Comparison of ENCODE assay signal across 17 cellular contexts in the genomic region with DNA sequence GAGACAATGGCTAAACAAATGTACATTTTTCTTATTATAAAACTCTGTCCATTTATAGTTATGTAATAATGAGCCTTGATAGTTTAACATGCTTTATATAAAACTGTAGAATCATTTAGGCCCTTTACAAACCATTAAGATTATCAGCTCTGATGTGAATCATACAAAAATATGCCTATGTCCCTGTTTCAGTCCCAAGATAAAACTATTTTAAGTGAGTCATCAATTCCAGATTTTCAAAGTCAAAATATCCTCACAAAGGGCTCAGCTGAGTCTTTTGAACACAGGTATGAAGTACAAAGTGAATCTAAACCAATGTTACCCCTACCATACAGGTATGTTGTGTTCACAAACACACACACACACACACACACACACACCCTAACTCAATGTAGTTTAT.
DNase-seq lines count a peak whose midpoint lies in the region; ATAC-seq, FAIRE-seq and TF ChIP-seq lines count a peak whose summit lies in the region.
"Had no signal": no experiment of that assay in that cellular context is flagged by ENCODE, and none has a peak within 500 bp of the region (broad histone marks: within the 10 kb centered on the region; RNA-seq: fewer than 3 reads in every experiment).

No MANE protein-coding gene starts in this region.

- no peak overlapping the region for H2AFZ ChIP-seq in astrocyte (ENCODE audit: low read depth, low read length)
- no peak overlapping the region for H2AFZ ChIP-seq in OCI-LY7 (ENCODE audit: low read length)
- H2AFZ ChIP-seq: neural progenitor cell had no signal

- peak overlapping the region; percentile 19; the same call in 1 of the 2 replicates for H3K27ac Mint-ChIP-seq in HFFc6
- no peak overlapping the region for H3K27ac Mint-ChIP-seq in astrocyte (ENCODE audit: unreplicated experiment)
- H3K27ac Mint-ChIP-seq: activated naive CD8-positive, alpha-beta T cell; memory B cell; neural progenitor cell had no signal

- POLR2A ChIA-PET in A549 (lab: Yijun Ruan, JAX), result no interaction called here
- POLR2A ChIA-PET in OCI-LY7 (lab: Charles Lee), result interaction anchor here (0.5 kb wide), 1 partner anchor 703 kb away, joined by 6 read pairs; no protein-coding TSS in a partner anchor

- H3K27me3 ChIP-seq in astrocyte (ENCODE audit: insufficient read depth, low read length) (no peaks in the 10 kb centered on the region), foreskin keratinocyte (no peaks in the 10 kb centered on the region)
- H3K27me3 ChIP-seq: neural progenitor cell had no signal

- no peak for TF ChIP-seq RAD21 in A549 (conservative IDR thresholded peaks at IDR 0.05 in 1 of 2, IDR thresholded peaks at IDR 0.05 in 1 of 2)

- CTCF ChIA-PET in A549 (lab: Yijun Ruan, JAX), result no interaction called here
- CTCF ChIA-PET in OCI-LY7 (lab: Charles Lee; ENCODE audit: unreplicated experiment), result no interaction called here

- peaks cover 37% of the 10 kb centered on the region for H4K20me1 ChIP-seq in astrocyte (ENCODE audit: insufficient read depth, low read length)
- no peaks in the 10 kb centered on the region for H4K20me1 ChIP-seq in OCI-LY7 (ENCODE audit: insufficient read depth, low read length)

- H3K4me1 ChIP-seq in A549 (peaks cover 20% of the 10 kb centered on the region), astrocyte (ENCODE audit: insufficient read depth, low read length) (peaks cover 3% of the 10 kb centered on the region), foreskin keratinocyte (peaks cover 11% of the 10 kb centered on the region), OCI-LY7 (ENCODE audit: insufficient read depth, low read length, poor library complexity, severe bottlenecking) (no peaks in the 10 kb centered on the region)

- TF ChIP-seq EP300 in A549 (IDR thresholded peaks at IDR 0.05), result no peak

- no peak overlapping the region for H3K27ac ChIP-seq in A549
- no peak overlapping the region for H3K27ac ChIP-seq in astrocyte (ENCODE audit: low read depth, low read length)
- no peak overlapping the region for H3K27ac ChIP-seq in foreskin keratinocyte
- no peak overlapping the region for H3K27ac ChIP-seq in OCI-LY7 (ENCODE audit: low read depth, low read length, poor library complexity, severe bottlenecking)

- H3K36me3 Mint-ChIP-seq in HFFc6 (ENCODE audit: low read depth) (peaks cover 24% of the 10 kb centered on the region), astrocyte (ENCODE audit: low read depth, unreplicated experiment) (no peaks in the 10 kb centered on the region)
- H3K36me3 Mint-ChIP-seq: memory B cell had no signal

- no peak overlapping the region for H3K9ac ChIP-seq in astrocyte (ENCODE audit: low read length)
- H3K9ac ChIP-seq: neural progenitor cell had no signal

- H3K27me3 Mint-ChIP-seq in HFFc6 (ENCODE audit: insufficient read depth) (peaks cover 1% of the 10 kb centered on the region; the same call in 1 of the 2 replicates), astrocyte (ENCODE audit: low read depth, unreplicated experiment) (no peaks in the 10 kb centered on the region)
- H3K27me3 Mint-ChIP-seq: activated naive CD8-positive, alpha-beta T cell had no signal

- H3K9me3 ChIP-seq in A549, result no peaks in the 10 kb centered on the region
- H3K9me3 ChIP-seq in astrocyte (ENCODE audit: insufficient read depth, low read depth, low read length), result no peaks in the 10 kb centered on the region
- no peaks in the 10 kb centered on the region for H3K9me3 ChIP-seq in OCI-LY7 (ENCODE audit: low read length)

- H3K9me3 Mint-ChIP-seq in HFFc6, result no peaks in the 10 kb centered on the region
- H3K9me3 Mint-ChIP-seq in astrocyte (ENCODE audit: unreplicated experiment), result no peaks in the 10 kb centered on the region
- H3K9me3 Mint-ChIP-seq: neural progenitor cell had no signal

- H3K4me2 ChIP-seq in A549, result 0 out of 3 replicates have a peak overlapping the region, but pooled peaks have one; percentile 18
- H3K4me2 ChIP-seq in astrocyte (ENCODE audit: low read length), result no peak overlapping the region
- no peak overlapping the region for H3K4me2 ChIP-seq in OCI-LY7 (ENCODE audit: low read length)

- no peaks in the 10 kb centered on the region for H3K9me2 ChIP-seq in OCI-LY7 (ENCODE audit: insufficient read depth, low read length)

- peaks cover 61% of the 10 kb centered on the region for H3K4me1 Mint-ChIP-seq in HFFc6 (ENCODE audit: low read depth)
- H3K4me1 Mint-ChIP-seq in astrocyte (ENCODE audit: low read depth, unreplicated experiment), result peaks cover 41% of the 10 kb centered on the region
- H3K4me1 Mint-ChIP-seq: memory B cell had no signal

- no peak overlapping the region for H3K4me3 Mint-ChIP-seq in HFFc6
- no peak overlapping the region for H3K4me3 Mint-ChIP-seq in astrocyte (ENCODE audit: unreplicated experiment)
- H3K4me3 Mint-ChIP-seq: activated naive CD8-positive, alpha-beta T cell; memory B cell; neural progenitor cell had no signal

- BruUV-seq in OCI-LY7 (replicated peaks; lab: Mats Ljungman, UMichigan), result no TSS peak

- no peak for TF ChIP-seq CTCF in A549 (IDR thresholded peaks at IDR 0.05)
- no peak for TF ChIP-seq CTCF in HFFc6 (IDR thresholded peaks at IDR 0.05)
- TF ChIP-seq CTCF in astrocyte (IDR thresholded peaks at IDR 0.05; ENCODE audit: insufficient read depth, low read depth, low read length), result no peak
- TF ChIP-seq CTCF in foreskin keratinocyte (conservative IDR thresholded peaks at IDR 0.05), result no peak
- no peak for TF ChIP-seq CTCF in OCI-LY7 (conservative IDR thresholded peaks at IDR 0.05; ENCODE audit: low read length)

- peaks cover 75% of the 10 kb centered on the region for H3K79me2 ChIP-seq in astrocyte (ENCODE audit: insufficient read depth, low read length)
- no peaks in the 10 kb centered on the region for H3K79me2 ChIP-seq in OCI-LY7 (ENCODE audit: insufficient read depth, low read depth, low read length)

- no peak for TF ChIP-seq POLR2A in A549 (IDR thresholded peaks at IDR 0.05; ENCODE audit: low read length)

- intact Hi-C loops in OCI-LY7 (cut with micrococcal nuclease; ENCODE audit: unreplicated experiment), result no loop called here

- H3K4me3 ChIP-seq in A549, result no peak overlapping the region
- H3K4me3 ChIP-seq in astrocyte (ENCODE audit: insufficient read depth, low read depth, low read length), result no peak overlapping the region
- no peak overlapping the region for H3K4me3 ChIP-seq in OCI-LY7 (ENCODE audit: low read depth, low read length, poor library complexity, severe bottlenecking)
- H3K4me3 ChIP-seq: neural progenitor cell had no signal

- no peak for FAIRE-seq in A549 (lab: Jason Lieb, UNC)
- FAIRE-seq in astrocyte (lab: Jason Lieb, UNC), result peak; percentile 87

- H3K36me3 ChIP-seq in astrocyte (ENCODE audit: insufficient read depth, low read length), result no peaks in the 10 kb centered on the region
- no peaks in the 10 kb centered on the region for H3K36me3 ChIP-seq in OCI-LY7 (ENCODE audit: insufficient read depth, low read length)
- H3K36me3 ChIP-seq: neural progenitor cell had no signal

- ATAC-seq in A549 (no peak), foreskin keratinocyte (peak; percentile 84), HG02798 (IDR thresholded peaks at IDR 0.05; ENCODE audit: poor library complexity, unreplicated experiment) (no peak)
- ATAC-seq: sciatic nerve had no signal

- peak in 1 of 2 experiments; percentile 1 for DNase-seq in A549 (ENCODE audit: low read depth in 1 of 2, low spot score in 1 of 2)
- peak; percentile 55 for DNase-seq in HFFc6
- peak; percentile 72 for DNase-seq in astrocyte (ENCODE audit: low read depth)
- peak; percentile 24 to 63 for DNase-seq in foreskin keratinocyte
- DNase-seq in GM19238 (ENCODE audit: insufficient read length, low spot score), result no peak
- DNase-seq in NOMO-1 (lab: John Stamatoyannopoulos, UW; ENCODE audit: unreplicated experiment in 2 of 2), result no peak
- DNase-seq in OCI-LY7 (ENCODE audit: low spot score), result no peak
- DNase-seq: activated CD4-positive, alpha-beta T cell treated with anti-CD3 and anti-CD28 coated beads for 4 hours; erythroblast; GOT3; NCI-H187 treated with DMSO at 0.1 percent for 48 hours; stimulated activated CD4-positive, alpha-beta T cell treated with anti-CD3 and anti-CD28 coated beads, Interleukin-4, amount 100 ng/mL, for 24 hours had no signal

TF ChIP-seq in A549, 52 proteins besides CTCF, POLR2A, EP300 and RAD21:
- no peak for TF ChIP-seq HDAC2 (IDR thresholded peaks at IDR 0.05)
- TF ChIP-seq FOSL2 (IDR thresholded peaks at IDR 0.05), result no peak
- TF ChIP-seq FOSL2 (CRISPR knock-in tag; IDR thresholded peaks at IDR 0.05), result peak; percentile 45; the same call in 1 of the 2 replicates

Comparison
In these comparisons a context has a peak if more than half of its experiments do, and no peak if none do; other contexts are left out.
1. DNase-seq: peak in HFFc6 (single experiment), astrocyte (single experiment) and foreskin keratinocyte (2 of 2); none in GM19238 (single experiment), NOMO-1 (0 of 2) and OCI-LY7 (single experiment).